ENCODE assay signal across 20 cellular contexts in the genomic region with DNA sequence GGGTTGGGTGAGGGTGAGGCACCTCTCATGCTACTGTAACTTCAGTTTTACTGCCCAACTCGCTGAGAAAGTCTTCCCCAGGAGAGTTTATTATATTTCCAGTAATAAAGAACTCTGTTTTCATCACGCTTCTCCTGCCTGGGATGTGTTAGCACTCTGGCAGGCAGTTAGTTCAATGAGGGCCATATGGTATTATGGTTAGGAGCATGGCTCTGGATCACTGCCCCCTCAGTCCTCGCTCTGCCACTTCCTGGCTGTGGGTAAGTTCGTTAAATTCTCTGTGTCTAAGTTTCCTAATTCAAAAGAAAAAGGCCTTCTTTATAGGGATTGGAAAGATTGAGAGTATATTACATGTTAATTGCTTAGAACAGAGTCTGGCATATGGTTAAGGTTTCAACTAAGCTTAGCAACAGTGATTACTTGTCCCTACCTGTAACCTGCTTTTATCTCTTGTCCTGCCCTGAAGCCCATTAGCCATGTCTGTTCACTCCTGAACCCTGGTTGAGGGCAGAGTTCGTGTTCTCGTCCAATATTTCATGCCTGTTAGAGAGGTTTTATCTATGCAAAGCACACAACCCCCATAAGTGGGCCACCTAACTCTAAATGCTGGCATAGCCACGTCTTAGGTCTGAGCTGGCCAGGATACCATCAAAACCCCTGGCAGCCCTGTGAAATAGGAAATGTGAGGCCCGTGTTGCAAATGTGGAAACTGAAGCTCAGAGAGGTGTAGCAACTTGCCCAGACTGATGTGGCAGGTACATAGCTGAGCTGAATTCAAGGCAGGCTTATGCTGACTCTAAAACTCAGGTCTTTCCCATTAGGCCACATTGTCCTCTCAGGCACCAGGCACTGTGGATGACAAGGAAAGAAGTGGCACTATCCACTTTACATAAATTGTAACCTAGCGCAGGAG.
DNase-seq lines count a peak whose midpoint lies in the region; ATAC-seq, FAIRE-seq and TF ChIP-seq lines count a peak whose summit lies in the region.
"Had no signal": no experiment of that assay in that cellular context is flagged by ENCODE, and none has a peak within 500 bp of the region (broad histone marks: within the 10 kb centered on the region; RNA-seq: fewer than 3 reads in every experiment).

No MANE protein-coding gene starts in this region.

- H2AFZ ChIP-seq in Loucy (ENCODE audit: low read length) = peak overlapping the region; percentile 6; the same call in 1 of the 2 replicates
- no peak overlapping the region for H2AFZ ChIP-seq in HepG2 (ENCODE audit: low read length)

- BruUV-seq in HepG2 (replicated peaks; lab: Mats Ljungman, UMichigan) = no TSS peak

- peaks cover 19% of the 10 kb centered on the region for H3F3A ChIP-seq in Loucy (ENCODE audit: low read depth)

- no peak for TF ChIP-seq POLR2A in HepG2 (IDR thresholded peaks at IDR 0.05; ENCODE audit: insufficient read depth in 1 of 2, low read depth in 2 of 2, low read length in 2 of 2)

- H3K9me2 ChIP-seq in Loucy (replicated peaks; ENCODE audit: low read depth, low read length) = no peaks in the 10 kb centered on the region

- in situ Hi-C loops in HepG2 (cut with HindIII; ENCODE audit: extremely low pct_ligation_motif_present, low pct_unique_long_range_greater_than_20kb) = no loop called here

- DNase-seq in NOMO-1 treated with DMSO at 0.1 percent for 48 hours (lab: John Stamatoyannopoulos, UW; ENCODE audit: unreplicated experiment) (peak; percentile 26), NOMO-1 treated with dmso at 0.1 percent for 144 hours (lab: John Stamatoyannopoulos, UW; ENCODE audit: unreplicated experiment) (no peak), bronchial epithelial cell (ENCODE audit: low read depth) (peak; percentile 68), small intestine (peak; percentile 85), DMS153 (lab: John Stamatoyannopoulos, UW) (no peak), HepG2 (ENCODE audit: low spot score) (no peak), HUDEP-2 (lab: John Stamatoyannopoulos, UW; ENCODE audit: unreplicated experiment in 76 of 76) (no peak)
- DNase-seq: 8988T; activated CD4-positive, alpha-beta T cell treated with anti-CD3 and anti-CD28 coated beads for 48 hours; CD4-positive, alpha-beta memory T cell; cerebellar nuclear complex; gastrocnemius medialis; mesenchymal stem cell; MM.1S; right cardiac atrium; SHP77; stimulated activated CD8-positive, alpha-beta memory T cell treated with anti-CD3 and anti-CD28 coated beads, Interleukin-4, amount 100 ng/mL, for 48 hours; thyroid gland had no signal

- POLR2A ChIA-PET in HepG2 (lab: Yijun Ruan, JAX) = no interaction called here

- TF ChIP-seq CTCF in Loucy (conservative IDR thresholded peaks at IDR 0.05; ENCODE audit: low read length) (0 out of 2 replicates have a peak, but pooled peaks have one; percentile 16), bronchial epithelial cell (IDR thresholded peaks at IDR 0.05; ENCODE audit: insufficient read depth, low read length, severe bottlenecking) (no peak), HepG2 (CRISPR knock-in tag; IDR thresholded peaks at IDR 0.05) (no peak)

- peaks cover 54% of the 10 kb centered on the region for H3K4me1 ChIP-seq in Loucy (ENCODE audit: insufficient read depth, low read length, poor library complexity, severe bottlenecking)
- H3K4me1 ChIP-seq in small intestine (ENCODE audit: control insufficient read depth in 2 of 2, insufficient read depth in 1 of 2, low read depth in 1 of 2, low read length in 1 of 2) = peaks cover 0 to 8% of the 10 kb centered on the region in 2 donors
- no peaks in the 10 kb centered on the region for H3K4me1 ChIP-seq in HepG2 (ENCODE audit: insufficient read depth, low read length)
- H3K4me1 ChIP-seq: gastrocnemius medialis, thyroid gland had no signal

- H3K9ac ChIP-seq in Loucy (ENCODE audit: low read depth, low read length, poor library complexity, severe bottlenecking) (peak overlapping the region; percentile 80), HepG2 (ENCODE audit: insufficient read depth, low read depth, low read length) (no peak overlapping the region)

- no peaks in the 10 kb centered on the region for H4K20me1 ChIP-seq in Loucy (ENCODE audit: insufficient read depth, low read length, poor library complexity, severe bottlenecking)
- H4K20me1 ChIP-seq in HepG2 (ENCODE audit: insufficient read depth, low read length) = no peaks in the 10 kb centered on the region

- H3K4me3 ChIP-seq in Loucy (ENCODE audit: low read length, poor library complexity, severe bottlenecking) (peak overlapping the region; percentile 23), bronchial epithelial cell (ENCODE audit: low read depth, low read length) (no peak overlapping the region), small intestine (ENCODE audit: low read depth in 1 of 2, low read length in 2 of 2) (no peak overlapping the region), HepG2 (replicated peaks in 1 of 3; ENCODE audit: insufficient read depth in 1 of 3, low read depth in 2 of 3, low read length in 3 of 3) (no peak overlapping the region)
- H3K4me3 ChIP-seq: gastrocnemius medialis, HAP-1, thyroid gland had no signal

- TF ChIP-seq RAD21 in HepG2 (CRISPR knock-in tag; IDR thresholded peaks at IDR 0.05) = no peak

- no peaks in the 10 kb centered on the region for H3K27me3 ChIP-seq in Loucy (ENCODE audit: insufficient read depth, low read length, poor library complexity, severe bottlenecking)
- no peaks in the 10 kb centered on the region for H3K27me3 ChIP-seq in bronchial epithelial cell (ENCODE audit: control insufficient read depth, insufficient read depth, low read length)
- H3K27me3 ChIP-seq in small intestine (ENCODE audit: control insufficient read depth in 2 of 2, insufficient read depth in 2 of 2, low read length in 2 of 2) = no peaks in the 10 kb centered on the region
- no peaks in the 10 kb centered on the region for H3K27me3 ChIP-seq in HepG2 (ENCODE audit: control insufficient read depth in 1 of 2, insufficient read depth in 2 of 2, low read length in 2 of 2)
- H3K27me3 ChIP-seq: gastrocnemius medialis, thyroid gland had no signal

- TF ChIP-seq EP300 in HepG2 (IDR thresholded peaks at IDR 0.05; ENCODE audit: low read depth in 2 of 2, low read length in 2 of 2) = no peak
- TF ChIP-seq EP300 in HepG2 (CRISPR knock-in tag; IDR thresholded peaks at IDR 0.05; ENCODE audit: borderline replicate concordance) = no peak

- CTCF ChIA-PET in HepG2 (lab: Yijun Ruan, JAX; ENCODE audit: low intra/inter-chr PET ratio, low total read pairs) = no interaction called here

- intact Hi-C loops in HepG2 (cut with micrococcal nuclease; ENCODE audit: unreplicated experiment) = no loop called here

- ATAC-seq in HepG2 = no peak
- ATAC-seq: gastrocnemius medialis, right cardiac atrium had no signal

- FAIRE-seq in bronchial epithelial cell (lab: Jason Lieb, UNC) (peak; percentile 43), small intestine (lab: Jason Lieb, UNC) (no peak), HepG2 (lab: Jason Lieb, UNC) (no peak)

- no peaks in the 10 kb centered on the region; the same call in 1 of the 2 replicates for H3K9me3 ChIP-seq in Loucy (ENCODE audit: insufficient read depth, low read depth, low read length)
- H3K9me3 ChIP-seq in small intestine (ENCODE audit: control insufficient read depth, low read depth) = no peaks in the 10 kb centered on the region
- H3K9me3 ChIP-seq in HepG2 (ENCODE audit: low read length) = no peaks in the 10 kb centered on the region
- H3K9me3 ChIP-seq: gastrocnemius medialis, HAP-1, thyroid gland had no signal

- H3K4me2 ChIP-seq in Loucy (ENCODE audit: low read depth, low read length, poor library complexity, severe bottlenecking) (peak overlapping the region; percentile 62), HepG2 (ENCODE audit: low read depth, low read length) (no peak overlapping the region)

- peak overlapping the region in 1 of 2 donors; percentile 78 for H3K27ac ChIP-seq in small intestine (ENCODE audit: low read depth in 1 of 2, low read length in 1 of 2)
- no peak overlapping the region for H3K27ac ChIP-seq in HepG2 (ENCODE audit: extremely low read length, insufficient read depth, low read length)
- H3K27ac ChIP-seq: gastrocnemius medialis, thyroid gland had no signal

- 24 to 52% (median 37%) methylated on average over 9 of the region's 9 CpGs for WGBS in small intestine, 3 donors
- 6% methylated on average over 8 of the region's 9 CpGs for WGBS in HepG2 (ENCODE audit: low lambda C conversion rate)

- H3K36me3 ChIP-seq in Loucy (ENCODE audit: insufficient read depth, low read length) (no peaks in the 10 kb centered on the region), bronchial epithelial cell (ENCODE audit: control insufficient read depth, insufficient read depth, low read length) (no peaks in the 10 kb centered on the region), small intestine (ENCODE audit: control insufficient read depth in 2 of 2, insufficient read depth in 2 of 2, low read length in 2 of 2) (no peaks in the 10 kb centered on the region), HepG2 (replicated peaks in 1 of 2; ENCODE audit: control insufficient read depth in 1 of 2, insufficient read depth in 2 of 2, low read length in 2 of 2) (no peaks in the 10 kb centered on the region)
- H3K36me3 ChIP-seq: gastrocnemius medialis, HAP-1, thyroid gland had no signal

- H3K79me2 ChIP-seq in Loucy (ENCODE audit: insufficient read depth, low read length) (no peaks in the 10 kb centered on the region), HepG2 (ENCODE audit: insufficient read depth, low read length) (no peaks in the 10 kb centered on the region)

TF ChIP-seq in HepG2, 621 proteins besides CTCF, POLR2A, EP300 and RAD21 (continues in another document):
- TF ChIP-seq ZNF883 (CRISPR knock-in tag; IDR thresholded peaks at IDR 0.05; ENCODE audit: not compliant biosample characterization) (no peak), ISL2 (CRISPR knock-in tag; IDR thresholded peaks at IDR 0.05) (no peak), NFKBIZ (CRISPR knock-in tag; IDR thresholded peaks at IDR 0.05) (no peak), RARA (CRISPR knock-in tag; IDR thresholded peaks at IDR 0.05) (no peak), ZNF720 (CRISPR knock-in tag; IDR thresholded peaks at IDR 0.05) (no peak), ZBTB3 (CRISPR knock-in tag; IDR thresholded peaks at IDR 0.05; ENCODE audit: borderline replicate concordance, low read depth) (no peak), FOXA1 (IDR thresholded peaks at IDR 0.05) (no peak), FOXA1 (CRISPR knock-in tag; IDR thresholded peaks at IDR 0.05) (no peak)
- TF ChIP-seq, protein P1, sequence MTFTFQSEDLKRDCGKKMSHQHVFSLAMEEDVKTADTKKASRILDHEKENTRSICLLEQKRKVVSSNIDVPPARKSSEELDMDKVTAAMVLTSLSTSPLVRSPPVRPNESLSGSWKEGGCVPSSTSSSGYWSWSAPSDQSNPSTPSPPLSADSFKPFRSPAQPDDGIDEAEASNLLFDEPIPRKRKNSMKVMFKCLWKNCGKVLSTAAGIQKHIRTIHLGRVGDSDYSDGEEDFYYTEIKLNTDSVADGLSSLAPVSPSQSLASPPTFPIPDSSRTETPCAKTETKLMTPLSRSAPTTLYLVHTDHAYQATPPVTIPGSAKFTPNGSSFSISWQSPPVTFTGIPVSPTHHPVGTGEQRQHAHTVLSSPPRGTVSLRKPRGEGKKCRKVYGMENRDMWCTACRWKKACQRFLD (CRISPR knock-in tag; IDR thresholded peaks at IDR 0.05; ENCODE audit: borderline replicate concordance) = no peak

Comparison
In these comparisons a context has a peak if more than half of its experiments do, and no peak if none do; other contexts are left out.
1. DNase-seq: peak in NOMO-1 treated with DMSO at 0.1 percent for 48 hours (single experiment), bronchial epithelial cell (single experiment) and small intestine (single experiment); none in NOMO-1 treated with dmso at 0.1 percent for 144 hours (single experiment), DMS153 (single experiment), HepG2 (single experiment) and HUDEP-2 (0 of 76).